14 cellular contexts compared by ENCODE assay signal in the genomic region with DNA sequence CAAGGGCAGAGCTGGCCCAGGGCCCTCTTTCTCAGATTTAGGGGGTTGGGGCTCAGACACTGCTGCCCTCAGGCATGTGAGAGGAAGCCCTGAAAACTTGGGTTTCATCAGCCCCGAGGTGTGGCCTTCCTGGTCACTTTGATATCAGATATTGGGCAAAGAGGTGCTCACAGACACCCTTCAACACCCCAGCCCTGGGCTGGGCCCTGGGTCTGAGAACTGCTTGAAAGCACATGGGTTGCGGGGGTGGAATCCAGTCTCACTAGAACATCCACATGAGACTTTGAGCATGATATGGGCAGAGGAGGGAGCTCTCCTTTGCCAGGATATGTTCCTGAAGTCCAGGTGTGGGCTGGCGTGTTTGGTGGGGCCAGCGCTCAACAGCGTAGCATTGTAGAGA.
"Had no signal": no experiment of that assay in that cellular context is flagged by ENCODE, and none has a peak within 500 bp of the region (broad histone marks: within the 10 kb centered on the region; RNA-seq: fewer than 3 reads in every experiment).

No MANE protein-coding gene starts in this region.

- H3K27me3 Mint-ChIP-seq: central memory CD8-positive, alpha-beta T cell; naive B cell; type B pancreatic cell had no signal

- H3K4me3 Mint-ChIP-seq: central memory CD8-positive, alpha-beta T cell; naive B cell; neural progenitor cell; type B pancreatic cell had no signal

- ATAC-seq: esophagus mucosa, gastrocnemius medialis, left colon, left ventricle myocardium superior had no signal

- H3K36me3 Mint-ChIP-seq: neural progenitor cell, type B pancreatic cell had no signal

- H3K9me3 Mint-ChIP-seq: central memory CD8-positive, alpha-beta T cell; naive B cell; neural progenitor cell; type B pancreatic cell had no signal

- DNase-seq: effector memory CD4-positive, alpha-beta T cell; gastrocnemius medialis; left colon; left ventricle myocardium superior; mesendoderm; naive B cell; sigmoid colon; stimulated activated CD4-positive, alpha-beta T cell treated with anti-CD3 and anti-CD28 coated beads, Interleukin-12 subunit alpha, Interleukin-12 subunit beta, amount 100 ng/mL, for 4 hours; stimulated activated naive CD4-positive, alpha-beta T cell treated with Interleukin-2 at 50 U/mL for 16 hours; thyroid gland had no signal

- H3K27ac Mint-ChIP-seq: type B pancreatic cell had no signal
